4 cellular contexts compared by ENCODE assay signal in the genomic region with DNA sequence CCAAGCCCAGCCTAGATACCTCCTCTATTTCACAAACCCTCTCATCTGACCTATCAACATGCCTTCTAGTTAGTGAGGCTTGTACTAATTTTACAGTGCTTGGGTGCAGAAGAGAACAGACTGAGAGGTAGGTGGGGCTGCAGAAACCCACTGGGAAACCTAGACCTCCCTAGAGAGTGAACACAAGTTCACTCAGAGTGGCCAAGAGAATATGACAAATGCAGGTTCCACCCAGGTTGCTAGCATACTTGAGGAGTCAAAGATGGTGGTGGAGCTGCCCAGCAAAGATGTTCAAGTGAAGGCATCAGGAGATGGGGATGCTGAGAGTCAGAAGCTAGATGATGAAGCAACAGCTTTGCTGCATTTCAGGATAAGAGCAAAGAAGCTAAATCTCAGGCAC.
"Had no signal": no experiment of that assay in that cellular context is flagged by ENCODE, and none has a peak within 500 bp of the region (broad histone marks: within the 10 kb centered on the region; RNA-seq: fewer than 3 reads in every experiment).

No MANE protein-coding gene starts in this region.

- H3K27ac ChIP-seq: HL-60 had no signal

- DNase-seq: IMR-90, KBM-7 had no signal

- H3K4me3 ChIP-seq: K562 had no signal
